Comparison of ENCODE assay signal across 18 cellular contexts in the genomic region with DNA sequence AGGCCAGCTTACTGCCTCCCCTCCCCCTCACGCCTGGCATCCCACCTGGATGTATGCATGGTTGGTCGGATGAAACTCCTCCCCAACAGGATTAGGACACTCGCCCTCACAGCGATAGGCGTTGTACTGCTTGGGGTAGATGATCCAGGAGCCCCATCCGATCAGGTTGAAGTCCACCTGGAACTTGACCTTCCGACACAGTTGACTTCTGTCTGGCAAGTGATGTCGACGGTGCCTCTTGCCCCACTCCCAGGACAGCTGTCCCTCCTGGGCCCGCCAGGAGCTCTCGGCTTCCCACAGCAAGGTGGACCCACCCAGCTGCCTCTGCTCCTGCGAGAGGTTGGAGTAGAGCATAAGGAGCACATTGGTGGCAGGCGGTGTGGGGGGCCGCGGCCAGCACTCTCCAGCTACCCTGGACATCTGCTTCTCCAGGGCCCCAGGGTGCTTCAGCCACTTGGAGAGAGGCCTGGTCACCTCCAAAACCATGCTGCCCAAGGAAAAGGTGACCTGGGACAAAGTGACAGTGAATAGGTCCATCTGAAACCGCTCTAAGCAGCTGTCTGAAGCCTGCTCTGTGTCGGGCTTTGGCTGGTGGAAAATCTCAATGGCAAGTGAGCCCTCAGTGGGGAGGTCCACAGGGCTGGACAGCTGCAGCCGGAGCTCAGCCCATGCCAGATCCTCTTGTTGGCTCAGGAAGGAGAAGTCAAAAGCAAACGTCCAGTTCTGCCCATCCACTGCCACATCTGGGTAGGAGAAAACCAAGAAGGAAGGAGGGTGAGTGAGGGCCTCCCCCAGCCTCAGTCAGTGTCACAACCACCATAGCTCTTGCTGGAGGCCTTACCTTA. TPM values are rescaled to one million over a fixed set of nuclear protein-coding genes. Genes with fewer than 3 reads are reported as not detected.
A peak's percentile ranks its signal among the peaks of the same experiment; 100 is the strongest.
DNase-seq lines count a peak whose midpoint lies in the region; TF ChIP-seq lines count a peak whose summit lies in the region.
"Had no signal": no experiment of that assay in that cellular context is flagged by ENCODE, and none has a peak within 500 bp of the region (broad histone marks: within the 10 kb centered on the region; RNA-seq: fewer than 3 reads in every experiment).

No MANE protein-coding gene starts in this region.

- intact Hi-C loops in sigmoid colon (cut with DNase I), result no loop called here

- 94 to 95% methylated on average over 19 of the region's 19 CpGs for WGBS in sigmoid colon, 2 donors
- WGBS in suprapubic skin, result 94% methylated on average over 12 of the region's 19 CpGs

- H3K9me3 ChIP-seq in sigmoid colon (no peaks in the 10 kb centered on the region), suprapubic skin (no peaks in the 10 kb centered on the region)
- H3K9me3 ChIP-seq: HAP-1 had no signal

- peaks cover 35% of the 10 kb centered on the region for H3K27me3 Mint-ChIP-seq in neural crest cell (ENCODE audit: low read depth)

- TF ChIP-seq CTCF in neural crest cell (conservative IDR thresholded peaks at IDR 0.05), result no peak
- no peak for TF ChIP-seq CTCF in sigmoid colon (IDR thresholded peaks at IDR 0.05)
- TF ChIP-seq CTCF in suprapubic skin (IDR thresholded peaks at IDR 0.05), result no peak

- H3K4me3 ChIP-seq in sigmoid colon, result no peak overlapping the region
- no peak overlapping the region for H3K4me3 ChIP-seq in suprapubic skin
- H3K4me3 ChIP-seq: GM23338, HAP-1 had no signal

- H3K27ac Mint-ChIP-seq in neural crest cell (ENCODE audit: unreplicated experiment), result peak overlapping the region; percentile 67
- H3K27ac Mint-ChIP-seq: CD14-positive monocyte; CD8-positive, alpha-beta T cell; GM23338 had no signal

- H3K4me1 Mint-ChIP-seq in neural crest cell, result peaks cover 22% of the 10 kb centered on the region

- H3K36me3 Mint-ChIP-seq in neural crest cell (ENCODE audit: low read depth), result peaks cover 3% of the 10 kb centered on the region

- H3K36me3 ChIP-seq in sigmoid colon (no peaks in the 10 kb centered on the region), suprapubic skin (no peaks in the 10 kb centered on the region)

- H3K27ac ChIP-seq in sigmoid colon (no peak overlapping the region), suprapubic skin (no peak overlapping the region)
- H3K27ac ChIP-seq: 22Rv1 had no signal

- no peak for TF ChIP-seq EP300 in sigmoid colon (IDR thresholded peaks at IDR 0.05)
- no peak for TF ChIP-seq EP300 in suprapubic skin (IDR thresholded peaks at IDR 0.05)

- peak; percentile 43 for DNase-seq in activated effector memory CD4-positive, alpha-beta T cell treated with anti-CD3 and anti-CD28 coated beads, Interleukin-2, amount 50 U/mL, for 16 hours
- DNase-seq in activated effector memory CD4-positive, alpha-beta T cell treated with Interleukin-2 at 50 U/mL for 16 hours, result no peak
- DNase-seq in neural crest cell (ENCODE audit: low read depth, low spot score) (no peak), sigmoid colon (peak; percentile 53), suprapubic skin (ENCODE audit: low spot score in 2 of 2) (no peak), SK-N-DZ (ENCODE audit: low spot score) (no peak), NCI-H146 (lab: John Stamatoyannopoulos, UW) (no peak)
- DNase-seq: CD8-positive, alpha-beta T cell; COR-L47; DND-41; GDM1 had no signal

- no peak overlapping the region for H3K4me3 Mint-ChIP-seq in neural crest cell
- H3K4me3 Mint-ChIP-seq: CD14-positive monocyte; CD8-positive, alpha-beta T cell; GM23338 had no signal

- peaks cover 0 to 31% (median 25%) of the 10 kb centered on the region in 4 donors for H3K4me1 ChIP-seq in sigmoid colon
- peaks cover 24% of the 10 kb centered on the region for H3K4me1 ChIP-seq in suprapubic skin
- H3K4me1 ChIP-seq: HAP-1 had no signal

- peaks cover 4 to 5% (median 5%) of the 10 kb centered on the region in 3 donors for H3K27me3 ChIP-seq in sigmoid colon
- peaks cover 21% of the 10 kb centered on the region for H3K27me3 ChIP-seq in suprapubic skin

- H3K9me3 Mint-ChIP-seq in neural crest cell, result no peaks in the 10 kb centered on the region
- H3K9me3 Mint-ChIP-seq: CD8-positive, alpha-beta T cell; GM23338 had no signal

- no peak for TF ChIP-seq POLR2A in sigmoid colon (IDR thresholded peaks at IDR 0.05)
- TF ChIP-seq POLR2A in suprapubic skin (IDR thresholded peaks at IDR 0.05), result no peak

RNA-seq across cellular contexts. Expression of a gene that starts 6.0 kb away (rescaled TPM):
- not detected in 2 replicates for total RNA-seq in neural crest cell
- not detected for total RNA-seq in sigmoid colon
- polyA plus RNA-seq in sigmoid colon, result not detected
- not detected for total RNA-seq in suprapubic skin
- not detected in 2 replicates for polyA plus RNA-seq in SK-N-DZ (2014; cell fraction: cytosol; rRNA removed)
- polyA plus RNA-seq in SK-N-DZ (2014; cell fraction: nucleus; rRNA removed), result not detected in 2 replicates
- total RNA-seq: A673; CD8-positive, alpha-beta T cell; HepG2 had no signal
- polyA plus RNA-seq: BJ, CD14-positive monocyte, HepG2 had no signal

RNA-seq across cellular contexts. Expression of a gene that starts 31.5 kb away (rescaled TPM):
- 155 and 163 TPM in 2 replicates for total RNA-seq in neural crest cell
- total RNA-seq in sigmoid colon, result 10 to 100 TPM; 67.1 to 76.0 (median 72.6) TPM
- polyA plus RNA-seq in sigmoid colon, result 100 to 1,000 TPM in 1 of 3 donors, 10 to 100 TPM in 2; 34.7 to 102 (median 76.3) TPM
- 10 to 100 TPM; 71.7 to 91.6 (median 77.1) TPM for total RNA-seq in suprapubic skin
- 47.0 and 52.0 TPM in 2 replicates for polyA plus RNA-seq in SK-N-DZ (2014; cell fraction: cytosol; rRNA removed)
- polyA plus RNA-seq in SK-N-DZ (2014; cell fraction: nucleus; rRNA removed), result 16.3 and 24.3 TPM in 2 replicates

RNA-seq across cellular contexts. Expression of a gene that starts 43.1 kb away (rescaled TPM):
- total RNA-seq in neural crest cell (14.1 and 14.3 TPM in 2 replicates), sigmoid colon (10 to 100 TPM; 13.9 to 33.8 (median 18.8) TPM), suprapubic skin (10 to 100 TPM in 1 of 4 donors, 1 to 10 TPM in 3; 6.2 to 12.1 (median 7.7) TPM)
- polyA plus RNA-seq in sigmoid colon, result 1 to 10 TPM; 1.8 to 6.2 (median 1.8) TPM
- 16.5 and 20.9 TPM in 2 replicates for polyA plus RNA-seq in SK-N-DZ (2014; cell fraction: cytosol; rRNA removed)
- polyA plus RNA-seq in SK-N-DZ (2014; cell fraction: nucleus; rRNA removed), result 20.6 and 23.2 TPM in 2 replicates

RNA-seq across cellular contexts. Expression of a gene that starts 53.0 kb away (rescaled TPM):
- 24.9 and 25.8 TPM in 2 replicates for total RNA-seq in neural crest cell
- total RNA-seq in sigmoid colon, result 10 to 100 TPM in 3 of 4 donors, 1 to 10 TPM in 1; 9.9 to 22.4 (median 18.7) TPM
- 10 to 100 TPM in 1 of 3 donors, 1 to 10 TPM in 2; 1.2 to 12.2 (median 3.2) TPM for polyA plus RNA-seq in sigmoid colon
- total RNA-seq in suprapubic skin, result 1 to 10 TPM; 2.4 to 6.5 (median 2.8) TPM
- polyA plus RNA-seq in SK-N-DZ (2014; cell fraction: cytosol; rRNA removed), result 43.3 and 65.3 TPM in 2 replicates
- 31.6 and 38.2 TPM in 2 replicates for polyA plus RNA-seq in SK-N-DZ (2014; cell fraction: nucleus; rRNA removed)

Comparison
In these comparisons a context has a peak if more than half of its experiments do, and no peak if none do; other contexts are left out.
1. DNase-seq: peak in activated effector memory CD4-positive, alpha-beta T cell treated with anti-CD3 and anti-CD28 coated beads, Interleukin-2, amount 50 U/mL, for 16 hours (single experiment) and sigmoid colon (single experiment); none in activated effector memory CD4-positive, alpha-beta T cell treated with Interleukin-2 at 50 U/mL for 16 hours (single experiment), neural crest cell (single experiment), suprapubic skin (0 of 2), SK-N-DZ (single experiment) and NCI-H146 (single experiment).